ENCODE assay signal across 9 cellular contexts in the genomic region with DNA sequence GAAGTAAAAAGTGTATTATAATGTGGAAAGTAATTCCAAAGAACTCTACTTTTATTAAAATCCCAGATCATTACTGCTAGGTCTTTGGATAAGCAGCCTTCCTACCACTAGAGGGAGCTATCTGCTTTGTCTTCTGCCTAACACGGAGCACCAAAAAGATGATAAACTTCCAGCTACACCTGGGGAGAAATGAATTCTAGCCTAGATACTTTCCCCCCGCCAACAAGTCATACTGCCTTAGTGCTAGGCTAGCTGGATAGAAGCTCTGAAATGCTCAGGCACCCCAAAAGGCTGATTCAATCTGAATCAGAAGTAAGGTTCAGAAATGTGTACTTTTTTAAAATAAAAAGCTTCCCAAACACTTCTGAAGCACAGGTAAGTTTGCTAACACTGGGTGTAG. TPM values are rescaled to one million over a fixed set of nuclear protein-coding genes. Genes with fewer than 3 reads are reported as not detected.
DNase-seq lines count a peak whose midpoint lies in the region; ATAC-seq and TF ChIP-seq lines count a peak whose summit lies in the region.
"Had no signal": no experiment of that assay in that cellular context is flagged by ENCODE, and none has a peak within 500 bp of the region (broad histone marks: within the 10 kb centered on the region; RNA-seq: fewer than 3 reads in every experiment).

No MANE protein-coding gene starts in this region.

- no peak overlapping the region for H2AFZ ChIP-seq in parathyroid adenoma

- WGBS in gastroesophageal sphincter (ENCODE audit: low coverage in 1 of 2), 2 donors = 0 to 19% methylated on average over 2 of the region's 2 CpGs

- no peak overlapping the region for H3K9ac ChIP-seq in parathyroid adenoma

- TF ChIP-seq EP300 in gastroesophageal sphincter (IDR thresholded peaks at IDR 0.05) = no peak

- H3K4me1 ChIP-seq in gastroesophageal sphincter = no peaks in the 10 kb centered on the region
- H3K4me1 ChIP-seq in parathyroid adenoma = no peaks in the 10 kb centered on the region

- H3K79me2 ChIP-seq in parathyroid adenoma = no peaks in the 10 kb centered on the region

- H3K4me3 ChIP-seq in gastroesophageal sphincter (no peak overlapping the region), parathyroid adenoma (ENCODE audit: low read depth, low read length) (no peak overlapping the region)
- H3K4me3 ChIP-seq: skin epidermis had no signal

- POLR2A ChIA-PET in GM10248 (lab: Yijun Ruan, JAX) = no interaction called here
- POLR2A ChIA-PET in activated CD4-positive, alpha-beta memory T cell treated with anti-CD3 and anti-CD28 coated beads for 36 hours (lab: Charles Lee) = no interaction called here

- no peak overlapping the region for H3K4me2 ChIP-seq in parathyroid adenoma (ENCODE audit: low read length)

- H3K36me3 Mint-ChIP-seq in activated CD4-positive, alpha-beta memory T cell treated with anti-CD3 and anti-CD28 coated beads for 36 hours = peaks cover 27% of the 10 kb centered on the region

- DNase-seq in AG09319 (ENCODE audit: extremely low read depth, low read depth) (peak; percentile 59), GM10248 (ENCODE audit: extremely low spot score) (peak; percentile 60), NCI-H2171 treated with DMSO at 0.1 percent for 48 hours (lab: John Stamatoyannopoulos, UW) (peak; percentile 48)
- DNase-seq in activated CD4-positive, alpha-beta memory T cell treated with anti-CD3 and anti-CD28 coated beads for 36 hours = no peak

- H3K9me3 Mint-ChIP-seq in activated CD4-positive, alpha-beta memory T cell treated with anti-CD3 and anti-CD28 coated beads for 36 hours = no peaks in the 10 kb centered on the region

- intact Hi-C loops in activated CD4-positive, alpha-beta memory T cell treated with anti-CD3 and anti-CD28 coated beads for 36 hours (cut with micrococcal nuclease) = loop anchor here (1.0 to 5.0 kb wide), 4 partner anchors 105 to 830 kb away; a partner anchor contains a TSS

- peaks cover 0 to 47% of the 10 kb centered on the region in 2 donors for H3K36me3 ChIP-seq in gastroesophageal sphincter
- H3K36me3 ChIP-seq in parathyroid adenoma (ENCODE audit: control insufficient read depth, insufficient read depth, low read length) = no peaks in the 10 kb centered on the region

- no peaks in the 10 kb centered on the region for H3K27me3 Mint-ChIP-seq in activated CD4-positive, alpha-beta memory T cell treated with anti-CD3 and anti-CD28 coated beads for 36 hours

- H3K9me3 ChIP-seq in gastroesophageal sphincter (no peaks in the 10 kb centered on the region), parathyroid adenoma (ENCODE audit: control insufficient read depth, low read length) (no peaks in the 10 kb centered on the region)

- H3K27ac ChIP-seq in gastroesophageal sphincter (no peak overlapping the region), parathyroid adenoma (no peak overlapping the region)
- H3K27ac ChIP-seq: skin epidermis had no signal

- TF ChIP-seq POLR2A in gastroesophageal sphincter (IDR thresholded peaks at IDR 0.05) = no peak

- H3K4me1 Mint-ChIP-seq in activated CD4-positive, alpha-beta memory T cell treated with anti-CD3 and anti-CD28 coated beads for 36 hours (ENCODE audit: low read depth) = peaks cover 34% of the 10 kb centered on the region

- peak overlapping the region; percentile 38 for H3K27ac Mint-ChIP-seq in activated CD4-positive, alpha-beta memory T cell treated with anti-CD3 and anti-CD28 coated beads for 36 hours

- H3K4me3 Mint-ChIP-seq in activated CD4-positive, alpha-beta memory T cell treated with anti-CD3 and anti-CD28 coated beads for 36 hours = no peak overlapping the region

- ATAC-seq in HG02870 (IDR thresholded peaks at IDR 0.05; ENCODE audit: unreplicated experiment) = peak; percentile 69
- peak; percentile 63 for ATAC-seq in gastroesophageal sphincter
- ATAC-seq in HG03565 (IDR thresholded peaks at IDR 0.05; ENCODE audit: unreplicated experiment) = no peak

- CTCF ChIA-PET in GM10248 (lab: Yijun Ruan, JAX) = interaction anchor here (0.6 to 6.9 kb wide), 66 partner anchors 9 to 1406 kb away, joined by 3 to 124 read pairs (median 4); a partner anchor contains a TSS
- CTCF ChIA-PET in activated CD4-positive, alpha-beta memory T cell treated with anti-CD3 and anti-CD28 coated beads for 36 hours (lab: Charles Lee) = interaction anchor here (0.6 to 5.1 kb wide), 56 partner anchors 9 to 830 kb away, joined by 3 to 128 read pairs (median 4); a partner anchor contains a TSS

- TF ChIP-seq CTCF in AG09319 (IDR thresholded peaks at IDR 0.05; ENCODE audit: low read depth, low read length) (peak; percentile 82), GM10248 (IDR thresholded peaks at IDR 0.05; ENCODE audit: control extremely low read depth, extremely low read depth, low read depth, missing control alignments) (peak; percentile 76), gastroesophageal sphincter (IDR thresholded peaks at IDR 0.05) (peak; percentile 82 to 90 (median 84)), parathyroid adenoma (IDR thresholded peaks at IDR 0.05) (peak; percentile 89)

- H3K27me3 ChIP-seq in gastroesophageal sphincter = no peaks in the 10 kb centered on the region
- H3K27me3 ChIP-seq in parathyroid adenoma (ENCODE audit: control insufficient read depth, insufficient read depth, low read length) = no peaks in the 10 kb centered on the region

RNA-seq across cellular contexts. Expression of a gene that starts 52.5 kb away (rescaled TPM):
- total RNA-seq in activated CD4-positive, alpha-beta memory T cell treated with anti-CD3 and anti-CD28 coated beads for 36 hours = 10 to 100 TPM; 91.4 to 92.6 TPM
- 10 to 100 TPM; 39.3 to 89.4 (median 68.7) TPM for total RNA-seq in gastroesophageal sphincter

RNA-seq across cellular contexts. Expression of a gene that starts 57.1 kb away (rescaled TPM):
- total RNA-seq in activated CD4-positive, alpha-beta memory T cell treated with anti-CD3 and anti-CD28 coated beads for 36 hours = not detected
- 10 to 100 TPM; 16.8 to 28.5 (median 24.3) TPM for total RNA-seq in gastroesophageal sphincter

Comparison
In these comparisons a context has a peak if more than half of its experiments do, and no peak if none do; other contexts are left out.
1. RNA of a gene that starts 57.1 kb away (total RNA-seq): 16.8 to 28.5 TPM in gastroesophageal sphincter; not detected in activated CD4-positive, alpha-beta memory T cell treated with anti-CD3 and anti-CD28 coated beads for 36 hours; every median in the first group is over 10 times any median in the second.
2. Peak in every context shown above with its lines, with median percentiles within 50 percentile points of each other: CTCF ChIP-seq.